ENCODE assay signal across 26 cellular contexts in the genomic region with DNA sequence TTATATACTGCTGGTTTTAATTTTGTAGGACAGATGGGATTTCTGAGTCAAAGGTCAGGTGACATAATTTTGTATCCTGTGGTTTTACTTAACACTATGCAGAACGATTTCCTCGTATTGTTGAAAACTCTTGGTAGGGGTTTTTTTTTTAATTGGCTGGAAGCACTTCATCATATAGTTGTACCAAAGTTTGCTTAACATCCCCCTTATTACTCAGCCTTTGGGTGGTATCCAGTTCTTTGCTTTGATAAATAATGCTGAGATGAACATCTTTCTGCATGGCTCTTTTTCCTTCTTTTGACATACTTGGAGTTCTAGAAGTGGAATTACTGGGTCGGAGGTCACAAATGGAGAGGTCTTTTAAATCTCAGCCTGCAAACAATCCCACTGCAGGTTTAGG.
"Had no signal": no experiment of that assay in that cellular context is flagged by ENCODE, and none has a peak within 500 bp of the region (broad histone marks: within the 10 kb centered on the region; RNA-seq: fewer than 3 reads in every experiment).

No MANE protein-coding gene starts in this region.

- H3K9me3 ChIP-seq: gastrocnemius medialis, mucosa of descending colon, prostate gland, testis had no signal

- ATAC-seq: gastrocnemius medialis; left ventricle myocardium superior; mucosa of descending colon; sciatic nerve; stimulated activated memory B cell treated with anti-CD40 and anti-IgM and Interleukin-4, amounts not matched to agents 10 μg/mL and 1 μg/mL and 100 μg/mL, for 72 hours; stimulated activated naive CD8-positive, alpha-beta T cell treated with anti-CD3 and anti-CD28 coated beads, Interleukin-15, Interleukin-2, amounts not matched to agents 100 U/mL and 50 U/mL, for 24 hours had no signal

- H3K36me3 ChIP-seq: esophagus muscularis mucosa, gastrocnemius medialis, prostate gland, right atrium auricular region, tibial artery had no signal

- H3K36me3 Mint-ChIP-seq: memory B cell; stimulated activated memory B cell treated with anti-CD40 and anti-IgM and Interleukin-4, amounts not matched to agents 10 μg/mL and 1 μg/mL and 100 μg/mL, for 72 hours; type B pancreatic cell had no signal

- H3K4me3 Mint-ChIP-seq: memory B cell; mesothelial cell of epicardium; naive B cell; nephron progenitor cell; stimulated activated memory B cell treated with anti-CD40 and anti-IgM and Interleukin-4, amounts not matched to agents 10 μg/mL and 1 μg/mL and 100 μg/mL, for 72 hours; type B pancreatic cell had no signal

- H3K27ac ChIP-seq: coronary artery, esophagus muscularis mucosa, gastrocnemius medialis, prostate gland, right atrium auricular region, testis, tibial artery had no signal

- DNase-seq: dermis blood vessel endothelial cell; effector memory CD4-positive, alpha-beta T cell; foreskin fibroblast; gastrocnemius medialis; head of caudate nucleus; left ventricle myocardium superior; mucosa of descending colon; naive B cell; nephron progenitor cell; nucleus accumbens; stimulated activated CD4-positive, alpha-beta T cell treated with anti-CD3 and anti-CD28 coated beads, Interleukin-2, amount 100 ng/mL, for 24 hours; stimulated activated CD4-positive, alpha-beta T cell treated with anti-CD3 and anti-CD28 coated beads, Interleukin-4, amount 100 ng/mL, for 24 hours; stimulated activated naive CD8-positive, alpha-beta T cell treated with anti-CD3 and anti-CD28 coated beads, Interleukin-15, Interleukin-2, amounts not matched to agents 100 U/mL and 50 U/mL, for 24 hours; substantia nigra; testis; tibial artery had no signal

- H3K27me3 ChIP-seq: esophagus muscularis mucosa, right atrium auricular region, testis, tibial artery had no signal

- H3K27ac Mint-ChIP-seq: memory B cell; mesothelial cell of epicardium; naive B cell; nephron progenitor cell; stimulated activated memory B cell treated with anti-CD40 and anti-IgM and Interleukin-4, amounts not matched to agents 10 μg/mL and 1 μg/mL and 100 μg/mL, for 72 hours; type B pancreatic cell had no signal

- H3K4me3 ChIP-seq: coronary artery, esophagus muscularis mucosa, gastrocnemius medialis, lung, mucosa of descending colon, prostate gland, right atrium auricular region, testis, tibial artery had no signal

- H3K4me1 ChIP-seq: gastrocnemius medialis, prostate gland had no signal
